ENCODE assay signal across 1 cellular context in genomic region chr12:14238224-14238792, GRCh38.
TF ChIP-seq lines count a peak whose summit lies in the region.

No MANE protein-coding gene starts in this region.

TF ChIP-seq in WTC11, 78 proteins besides CTCF, POLR2A, EP300 and RAD21 (continued from another document):
- no peak for TF ChIP-seq AR (CRISPR knock-in tag; IDR thresholded peaks at IDR 0.05)
- no peak for TF ChIP-seq E2F4 (CRISPR knock-in tag; IDR thresholded peaks at IDR 0.05; ENCODE audit: borderline replicate concordance, low read depth)
- no peak for TF ChIP-seq ELF4 (CRISPR knock-in tag; IDR thresholded peaks at IDR 0.05; ENCODE audit: low read depth)
- TF ChIP-seq ATF6 (CRISPR knock-in tag; IDR thresholded peaks at IDR 0.05), result no peak
